Comparison of ENCODE assay signal across 1 cellular context in the genomic region with DNA sequence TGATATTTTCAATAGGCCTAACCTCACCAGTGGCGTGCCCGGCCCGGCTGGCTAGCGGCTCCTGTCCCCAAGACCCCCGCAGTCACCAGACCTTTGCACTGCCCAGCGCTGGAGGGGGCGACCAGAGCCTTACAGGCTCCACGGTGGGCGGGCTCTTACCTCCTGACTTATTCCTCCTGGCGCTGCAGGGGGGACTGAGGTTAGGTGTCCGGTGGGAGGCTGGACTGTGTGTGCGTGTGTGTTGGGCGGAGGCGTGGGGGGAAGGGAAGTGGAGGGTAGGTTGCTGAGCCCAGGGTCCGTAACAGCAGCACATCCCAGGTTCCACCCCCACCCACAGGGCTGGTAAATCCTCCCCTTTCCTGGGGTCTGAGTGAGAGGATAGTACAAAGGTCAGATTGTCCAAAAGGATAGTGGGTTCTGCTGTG.
TF ChIP-seq lines count a peak whose summit lies in the region.

No MANE protein-coding gene starts in this region.

TF ChIP-seq in K562, 482 proteins besides CTCF, POLR2A, EP300 and RAD21 (continued from another document):
- TF ChIP-seq, protein P1, sequence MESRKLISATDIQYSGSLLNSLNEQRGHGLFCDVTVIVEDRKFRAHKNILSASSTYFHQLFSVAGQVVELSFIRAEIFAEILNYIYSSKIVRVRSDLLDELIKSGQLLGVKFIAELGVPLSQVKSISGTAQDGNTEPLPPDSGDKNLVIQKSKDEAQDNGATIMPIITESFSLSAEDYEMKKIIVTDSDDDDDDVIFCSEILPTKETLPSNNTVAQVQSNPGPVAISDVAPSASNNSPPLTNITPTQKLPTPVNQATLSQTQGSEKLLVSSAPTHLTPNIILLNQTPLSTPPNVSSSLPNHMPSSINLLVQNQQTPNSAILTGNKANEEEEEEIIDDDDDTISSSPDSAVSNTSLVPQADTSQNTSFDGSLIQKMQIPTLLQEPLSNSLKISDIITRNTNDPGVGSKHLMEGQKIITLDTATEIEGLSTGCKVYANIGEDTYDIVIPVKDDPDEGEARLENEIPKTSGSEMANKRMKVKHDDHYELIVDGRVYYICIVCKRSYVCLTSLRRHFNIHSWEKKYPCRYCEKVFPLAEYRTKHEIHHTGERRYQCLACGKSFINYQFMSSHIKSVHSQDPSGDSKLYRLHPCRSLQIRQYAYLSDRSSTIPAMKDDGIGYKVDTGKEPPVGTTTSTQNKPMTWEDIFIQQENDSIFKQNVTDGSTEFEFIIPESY (CRISPR knock-in tag; IDR thresholded peaks at IDR 0.05): no peak
- TF ChIP-seq ZNF197 (CRISPR knock-in tag; IDR thresholded peaks at IDR 0.05; ENCODE audit: low read depth): no peak
- no peak for TF ChIP-seq CHCHD3 (CRISPR knock-in tag; IDR thresholded peaks at IDR 0.05)
- no peak for TF ChIP-seq MTA1 (IDR thresholded peaks at IDR 0.05; ENCODE audit: borderline replicate concordance)
- TF ChIP-seq, protein P2, sequence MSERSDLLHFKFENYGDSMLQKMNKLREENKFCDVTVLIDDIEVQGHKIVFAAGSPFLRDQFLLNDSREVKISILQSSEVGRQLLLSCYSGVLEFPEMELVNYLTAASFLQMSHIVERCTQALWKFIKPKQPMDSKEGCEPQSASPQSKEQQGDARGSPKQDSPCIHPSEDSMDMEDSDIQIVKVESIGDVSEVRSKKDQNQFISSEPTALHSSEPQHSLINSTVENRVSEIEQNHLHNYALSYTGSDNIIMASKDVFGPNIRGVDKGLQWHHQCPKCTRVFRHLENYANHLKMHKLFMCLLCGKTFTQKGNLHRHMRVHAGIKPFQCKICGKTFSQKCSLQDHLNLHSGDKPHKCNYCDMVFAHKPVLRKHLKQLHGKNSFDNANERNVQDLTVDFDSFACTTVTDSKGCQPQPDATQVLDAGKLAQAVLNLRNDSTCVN (CRISPR knock-in tag; IDR thresholded peaks at IDR 0.05): no peak
- TF ChIP-seq GTF2A2 (tag; IDR thresholded peaks at IDR 0.05): no peak
- TF ChIP-seq, protein P3, sequence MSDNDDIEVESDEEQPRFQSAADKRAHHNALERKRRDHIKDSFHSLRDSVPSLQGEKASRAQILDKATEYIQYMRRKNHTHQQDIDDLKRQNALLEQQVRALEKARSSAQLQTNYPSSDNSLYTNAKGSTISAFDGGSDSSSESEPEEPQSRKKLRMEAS (CRISPR knock-in tag; IDR thresholded peaks at IDR 0.05): no peak
- no peak for TF ChIP-seq ATF1 (CRISPR knock-in tag; IDR thresholded peaks at IDR 0.05)
- no peak for TF ChIP-seq ATF1 (tag; IDR thresholded peaks at IDR 0.05)
- no peak for TF ChIP-seq RBM14 (IDR thresholded peaks at IDR 0.05; ENCODE audit: borderline replicate concordance, insufficient read depth, low read depth, low read length)
TF ChIP-seq in K562: peak in this region for 0.
